Comparison of ENCODE assay signal across 11 cellular contexts in the genomic region with DNA sequence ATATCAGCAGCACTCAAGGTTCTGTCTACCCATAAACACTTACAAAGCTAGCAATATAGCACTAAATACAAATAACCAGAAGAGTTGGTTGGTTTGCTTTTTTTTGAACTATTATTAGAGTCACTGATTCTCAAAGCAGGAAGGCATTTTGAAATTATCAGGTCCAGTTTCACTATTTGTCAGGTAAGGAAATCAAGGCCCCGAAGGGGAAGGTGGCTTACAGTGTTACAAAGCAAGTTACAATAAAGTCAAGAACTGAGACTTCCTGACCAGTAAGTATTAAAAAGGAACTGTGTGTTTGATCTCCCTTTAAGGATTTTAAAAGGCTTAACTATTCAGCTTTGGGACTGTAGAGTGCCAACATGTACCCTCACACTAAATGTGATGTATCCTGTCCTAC. TPM values are rescaled to one million over a fixed set of nuclear protein-coding genes. Genes with fewer than 3 reads are reported as not detected.
A peak's percentile ranks its signal among the peaks of the same experiment; 100 is the strongest.
DNase-seq lines count a peak whose midpoint lies in the region; ATAC-seq, FAIRE-seq and TF ChIP-seq lines count a peak whose summit lies in the region.
"Had no signal": no experiment of that assay in that cellular context is flagged by ENCODE, and none has a peak within 500 bp of the region (broad histone marks: within the 10 kb centered on the region; RNA-seq: fewer than 3 reads in every experiment).

No MANE protein-coding gene starts in this region.

- no peaks in the 10 kb centered on the region for H3K9me3 ChIP-seq in esophagus muscularis mucosa

- no peak for DNase-seq in GM18507 (ENCODE audit: extremely low spot score, insufficient read length, low read depth)
- DNase-seq in esophagus muscularis mucosa (ENCODE audit: extremely low spot score) = peak; percentile 7
- DNase-seq in activated CD8-positive, alpha-beta memory T cell treated with anti-CD3 and anti-CD28 coated beads, Interleukin-2, amount 50 U/mL, for 4 hours = no peak
- DNase-seq in NCI-H774 (lab: John Stamatoyannopoulos, UW) = no peak
- DNase-seq: GDM1, NCI-H146 had no signal

- TF ChIP-seq POLR2A in esophagus muscularis mucosa (IDR thresholded peaks at IDR 0.05; ENCODE audit: low read depth) = no peak

- H3K36me3 ChIP-seq in esophagus muscularis mucosa = peaks cover 20 to 53% (median 44%) of the 10 kb centered on the region in 4 donors

- peak; percentile 94 for FAIRE-seq in GM18507 (lab: Jason Lieb, UNC)
- FAIRE-seq: keratinocyte had no signal

- no peaks in the 10 kb centered on the region for H3K27me3 ChIP-seq in esophagus muscularis mucosa

- TF ChIP-seq EP300 in esophagus muscularis mucosa (IDR thresholded peaks at IDR 0.05) = no peak

- no peak overlapping the region for H3K27ac ChIP-seq in esophagus muscularis mucosa (replicated peaks in 1 of 4)

- H3K4me3 ChIP-seq in esophagus muscularis mucosa = no peak overlapping the region

- WGBS in esophagus muscularis mucosa = 79% methylated on average over 1 of the region's 1 CpG

- no peak for TF ChIP-seq CTCF in esophagus muscularis mucosa (IDR thresholded peaks at IDR 0.05)

- peaks cover 12 to 19% (median 15%) of the 10 kb centered on the region in 4 donors for H3K4me1 ChIP-seq in esophagus muscularis mucosa

- intact Hi-C loops in esophagus muscularis mucosa (cut with DNase I) = no loop called here

- ATAC-seq in GM21381 (IDR thresholded peaks at IDR 0.05; ENCODE audit: unreplicated experiment) (peak; percentile 66), HG03378 (IDR thresholded peaks at IDR 0.05; ENCODE audit: unreplicated experiment) (peak; percentile 65), SK-N-SH treated with all-trans-retinoic acid at 6 μM for 48 hours (no peak), GM19324 (IDR thresholded peaks at IDR 0.05; ENCODE audit: low FRiP score, unreplicated experiment) (no peak)

TF ChIP-seq in SK-N-SH treated with all-trans-retinoic acid at 6 μM for 48 hours, 23 proteins besides CTCF, POLR2A, EP300 and RAD21:
- no peak for TF ChIP-seq RARB (CRISPR knock-in tag; IDR thresholded peaks at IDR 0.05)
- TF ChIP-seq ISL1 (CRISPR knock-in tag; IDR thresholded peaks at IDR 0.05) = no peak
TF ChIP-seq in SK-N-SH treated with all-trans-retinoic acid at 6 μM for 48 hours: peak in this region for 0.

RNA-seq across cellular contexts. Expression of gene C5orf15, which starts 10.8 kb away (rescaled TPM):
- total RNA-seq in esophagus muscularis mucosa = 10 to 100 TPM; 20.3 to 26.1 (median 22.2) TPM

RNA-seq across cellular contexts. Expression of gene VDAC1, which starts 47.2 kb away (rescaled TPM):
- total RNA-seq in esophagus muscularis mucosa = 100 to 1,000 TPM; 113 to 125 (median 118) TPM

Comparison
In these comparisons a context has a peak if more than half of its experiments do, and no peak if none do; other contexts are left out.
1. ATAC-seq: peak in GM21381 (single experiment) and HG03378 (single experiment); none in SK-N-SH treated with all-trans-retinoic acid at 6 μM for 48 hours (single experiment) and GM19324 (single experiment).